8 cellular contexts compared by ENCODE assay signal in genomic region chr15:78308422-78309021, GRCh38. TPM values are rescaled to one million over a fixed set of nuclear protein-coding genes. Genes with fewer than 3 reads are reported as not detected.
DNase-seq lines count a peak whose midpoint lies in the region; ATAC-seq, FAIRE-seq and TF ChIP-seq lines count a peak whose summit lies in the region.

No MANE protein-coding gene starts in this region.

- TF ChIP-seq RAD21 in H1 (IDR thresholded peaks at IDR 0.05 in 1 of 2, conservative IDR thresholded peaks at IDR 0.05 in 1 of 2; ENCODE audit: low read depth in 2 of 2, low read length in 2 of 2) = peak; percentile 100

- no peak overlapping the region for H3K14ac ChIP-seq in H1 (ENCODE audit: insufficient read length)

- DNase-seq in C1 segment of cervical spinal cord (lab: John Stamatoyannopoulos, UW) (peak in 12 of 14 donors; percentile 5 to 62 (median 25)), HEK293T (ENCODE audit: extremely low spot score) (peak; percentile 90), NCI-H510A treated with DMSO at 0.1 percent for 48 hours (lab: John Stamatoyannopoulos, UW) (peak; percentile 59), H1 (ENCODE audit: low read depth in 1 of 2, low spot score in 2 of 2) (peak; percentile 57 to 94), mesendoderm (peak; percentile 80)
- DNase-seq in activated CD4-positive, alpha-beta T cell treated with anti-CD3 and anti-CD28 coated beads, Interleukin-2, amount 50 U/mL, for 48 hours = peak; percentile 67 to 72
- DNase-seq in stimulated activated naive CD8-positive, alpha-beta T cell treated with anti-CD3 and anti-CD28 coated beads, Interleukin-15, amount 100 ng/mL, for 72 hours = peak; percentile 66 to 68

- H3K27ac Mint-ChIP-seq in stimulated activated naive CD8-positive, alpha-beta T cell treated with anti-CD3 and anti-CD28 coated beads, Interleukin-15, amount 100 ng/mL, for 72 hours = no peak overlapping the region

- H4K5ac ChIP-seq in H1 (ENCODE audit: insufficient read length, low read depth, low read length) (no peak overlapping the region), mesendoderm (ENCODE audit: low read length) (no peak overlapping the region)

- FAIRE-seq in H1 (lab: Jason Lieb, UNC) = peak; percentile 57

- peak overlapping the region; percentile 74; the same call in 1 of the 2 replicates for H2AFZ ChIP-seq in H1 (ENCODE audit: low read length)

- no peaks in the 10 kb centered on the region for H3K9me3 ChIP-seq in H1 (ENCODE audit: insufficient read depth in 2 of 2, low read depth in 1 of 2, low read length in 1 of 2)

- H3K36me3 ChIP-seq in H1 (ENCODE audit: control insufficient read depth in 2 of 4, insufficient read depth in 4 of 4, low read length in 3 of 4) (no peaks in the 10 kb centered on the region), mesendoderm (ENCODE audit: control insufficient read depth, insufficient read depth, low read length) (no peaks in the 10 kb centered on the region)

- H3K4me3 ChIP-seq in H1 (ENCODE audit: extremely low read depth in 1 of 4, insufficient read depth in 2 of 4, low read depth in 3 of 4, low read length in 4 of 4) (no peak overlapping the region), mesendoderm (ENCODE audit: low read length) (no peak overlapping the region)

- H3K4me1 Mint-ChIP-seq in stimulated activated naive CD8-positive, alpha-beta T cell treated with anti-CD3 and anti-CD28 coated beads, Interleukin-15, amount 100 ng/mL, for 72 hours = no peaks in the 10 kb centered on the region

- H2BK15ac ChIP-seq in H1 (ENCODE audit: low read length) (no peak overlapping the region), mesendoderm (replicated peaks; ENCODE audit: low read depth) (no peak overlapping the region)

- TF ChIP-seq POLR2A in H1 (IDR thresholded peaks at IDR 0.05; ENCODE audit: control extremely low read depth in 1 of 2, low read depth in 2 of 2, low read length in 2 of 2) = no peak

- H3K9ac ChIP-seq in H1 (replicated peaks in 1 of 4; ENCODE audit: extremely low read depth in 1 of 4, low read depth in 3 of 4, low read length in 3 of 4) (no peak overlapping the region), mesendoderm (ENCODE audit: low read length) (no peak overlapping the region)

- H3K4me1 ChIP-seq in H1 (replicated peaks in 1 of 4; ENCODE audit: control insufficient read depth in 3 of 4, insufficient read depth in 4 of 4, low read length in 3 of 4) = peaks cover 0 to 9% (median 2%) of the 10 kb centered on the region in 4 experiments; a peak in 5 of 7 replicates
- H3K4me1 ChIP-seq in mesendoderm (ENCODE audit: control insufficient read depth, low read depth, low read length) = no peaks in the 10 kb centered on the region

- no peak overlapping the region for H2BK20ac ChIP-seq in H1 (ENCODE audit: low read length)

- H2BK5ac ChIP-seq in H1 (ENCODE audit: low read depth, low read length) (no peak overlapping the region), mesendoderm (ENCODE audit: low read length) (no peak overlapping the region)

- H3K56ac ChIP-seq in H1 (replicated peaks; ENCODE audit: insufficient read length, low read depth, low read length) = no peak overlapping the region
- no peak overlapping the region for H3K56ac ChIP-seq in mesendoderm (ENCODE audit: low read length)

- H2BK120ac ChIP-seq in H1 (replicated peaks; ENCODE audit: low read depth, low read length) (no peak overlapping the region), mesendoderm (ENCODE audit: low read depth, low read length) (no peak overlapping the region)

- H4K8ac ChIP-seq in H1 (ENCODE audit: extremely low read depth, insufficient read depth, low read length) (no peak overlapping the region), mesendoderm (ENCODE audit: low read depth, low read length) (no peak overlapping the region)

- H3K23me2 ChIP-seq in H1 (ENCODE audit: low read depth, low read length) = no peaks in the 10 kb centered on the region

- no peak overlapping the region for H3K4me3 Mint-ChIP-seq in stimulated activated naive CD8-positive, alpha-beta T cell treated with anti-CD3 and anti-CD28 coated beads, Interleukin-15, amount 100 ng/mL, for 72 hours

- ATAC-seq in stimulated activated naive CD8-positive, alpha-beta T cell treated with anti-CD3 and anti-CD28 coated beads, Interleukin-15, amount 100 ng/mL, for 72 hours = peak; percentile 93
- ATAC-seq in GM18520 (IDR thresholded peaks at IDR 0.05; ENCODE audit: unreplicated experiment) = no peak

- H3K79me2 ChIP-seq in H1 (ENCODE audit: control insufficient read depth in 1 of 2, insufficient read depth in 2 of 2, low read length in 2 of 2) = no peaks in the 10 kb centered on the region
- H3K79me2 ChIP-seq in mesendoderm (ENCODE audit: control insufficient read depth, insufficient read depth, low read length) = no peaks in the 10 kb centered on the region

- POLR2A ChIA-PET in HEK293T (lab: Yijun Ruan, JAX) = interaction anchor here (0.9 to 3.7 kb wide), 4 partner anchors 8 to 232 kb away, joined by 3 to 31 read pairs (median 10); partner anchors contain the start of genes IDH3A, IREB2, PSMA4 and SKIC8
- POLR2A ChIA-PET in H1 (lab: Charles Lee; ENCODE audit: partially characterized antibody) = interaction anchor here (0.9 to 1.8 kb wide), 6 partner anchors 9 to 232 kb away, joined by 3 to 8 read pairs (median 4); partner anchors contain the start of genes CRABP1, IREB2, PSMA4 and SKIC8

- no peaks in the 10 kb centered on the region for H3K9me3 Mint-ChIP-seq in stimulated activated naive CD8-positive, alpha-beta T cell treated with anti-CD3 and anti-CD28 coated beads, Interleukin-15, amount 100 ng/mL, for 72 hours

- H3K18ac ChIP-seq in H1 (ENCODE audit: extremely low read depth, low read length) (no peak overlapping the region), mesendoderm (ENCODE audit: low read length) (no peak overlapping the region)

- peak; percentile 98 to 99 (median 99) for TF ChIP-seq CTCF in H1 (IDR thresholded peaks at IDR 0.05; ENCODE audit: control extremely low read depth in 1 of 3, insufficient read depth in 1 of 3, low read depth in 1 of 3, low read length in 3 of 3)

- H2AK5ac ChIP-seq in H1 (ENCODE audit: low read depth, low read length) = no peak overlapping the region
- no peak overlapping the region for H2AK5ac ChIP-seq in mesendoderm (ENCODE audit: low read length)

- H3K27me3 ChIP-seq in H1 (replicated peaks in 1 of 4; ENCODE audit: control insufficient read depth in 3 of 4, extremely low read depth in 1 of 4, insufficient read depth in 3 of 4, low read length in 3 of 4) (no peaks in the 10 kb centered on the region), mesendoderm (ENCODE audit: insufficient read depth, low read length, poor library complexity) (no peaks in the 10 kb centered on the region)

- no peak overlapping the region for H4K91ac ChIP-seq in H1 (replicated peaks; ENCODE audit: insufficient read length, low read length)

- no peak overlapping the region for H3K23ac ChIP-seq in H1 (ENCODE audit: insufficient read length)
- no peak overlapping the region for H3K23ac ChIP-seq in mesendoderm (ENCODE audit: low read length)

- peaks cover 19% of the 10 kb centered on the region for H3K27me3 Mint-ChIP-seq in stimulated activated naive CD8-positive, alpha-beta T cell treated with anti-CD3 and anti-CD28 coated beads, Interleukin-15, amount 100 ng/mL, for 72 hours

- CTCF ChIA-PET in HEK293T (lab: Yijun Ruan, JAX) = interaction anchor here (0.6 to 2.2 kb wide), 15 partner anchors 9 to 1767 kb away, joined by 3 to 17 read pairs (median 4); partner anchors contain the start of genes CHRNA5, IREB2 and SKIC8
- CTCF ChIA-PET in H1 (lab: Charles Lee; ENCODE audit: partially characterized antibody) = interaction anchor here (0.7 to 13.0 kb wide), 53 partner anchors 9 to 432 kb away, joined by 3 to 173 read pairs (median 5); partner anchors contain the start of genes CRABP1, IREB2 and PSMA4

- H3K4me2 ChIP-seq in H1 (ENCODE audit: insufficient read depth in 1 of 2, low read depth in 2 of 2, low read length in 2 of 2) (no peak overlapping the region), mesendoderm (ENCODE audit: low read length) (no peak overlapping the region)

- 28% methylated on average over 8 of the region's 8 CpGs; no CpG with 5 or more reads in 1 of the 2 experiments for WGBS in H1 (ENCODE audit: extremely low coverage in 1 of 2, insufficient coverage in 1 of 2, insufficient read length in 1 of 2, insufficient replicate concordance in 2 of 2, low coverage in 1 of 2, low lambda C conversion rate in 2 of 2, missing lambda C conversion rate in 1 of 2), 2 experiments
- WGBS in mesendoderm (ENCODE audit: extremely low coverage, insufficient coverage, low lambda C conversion rate) = no CpG with 5 or more reads among the region's 8 CpGs

- H3K79me1 ChIP-seq in H1 (ENCODE audit: low read depth, low read length) (no peaks in the 10 kb centered on the region), mesendoderm (ENCODE audit: low read length) (no peaks in the 10 kb centered on the region)

- no peaks in the 10 kb centered on the region for H4K20me1 ChIP-seq in H1 (replicated peaks in 1 of 2; ENCODE audit: control insufficient read depth in 1 of 2, insufficient read depth in 2 of 2, low read length in 2 of 2)

- H3K27ac ChIP-seq in H1 (ENCODE audit: low read depth, low read length) (no peak overlapping the region), mesendoderm (ENCODE audit: low read depth, low read length) (no peak overlapping the region)

- H3K4ac ChIP-seq in H1 (replicated peaks; ENCODE audit: insufficient read length, low read depth, low read length) (no peak overlapping the region), mesendoderm (ENCODE audit: low read depth, low read length) (no peak overlapping the region)

- no peak; a peak in 1 of 3 replicates for TF ChIP-seq EP300 in H1 (IDR thresholded peaks at IDR 0.05; ENCODE audit: borderline replicate concordance in 1 of 2, low read depth in 2 of 2, low read length in 2 of 2)

- H2BK12ac ChIP-seq in H1 (ENCODE audit: low read depth, low read length) = no peak overlapping the region; the same call in 1 of the 2 replicates

RNA-seq across cellular contexts. Expression of gene SKIC8, which starts 9.1 kb away (rescaled TPM):
- 44.2 and 44.7 TPM in 2 replicates for total RNA-seq in H1 (2021; fragmentation: NEBNext Ultra II Directional; extraction: Animal tissue kit (Norgen Biotek cat#: 25700))
- 42.3 and 77.7 TPM in 2 replicates for polyA plus RNA-seq in H1 (2011; rRNA removed)
- 82.0 TPM for polyA plus RNA-seq in H1 (2011; cell fraction: cytosol; rRNA removed)
- polyA plus RNA-seq in H1 (2011; cell fraction: nucleus; rRNA removed) = 37.9 TPM
- polyA plus RNA-seq in H1 (2012, experiment 1 of 2) = 58.8 to 64.1 TPM (median 60.1 TPM) in 4 replicates
- polyA plus RNA-seq in H1 (2012, experiment 2 of 2) = 23.9 TPM
- 39.0 TPM for polyA plus RNA-seq in H1 (2013, experiment 1 of 2)
- 37.6 TPM for polyA plus RNA-seq in H1 (2013, experiment 2 of 2)
- polyA minus RNA-seq in H1 (2011; rRNA and poly(A)+ RNA removed) = 58.5 and 78.2 TPM in 2 replicates
- 44.5 TPM for polyA minus RNA-seq in H1 (2011; cell fraction: cytosol; rRNA and poly(A)+ RNA removed)
- 22.7 TPM for polyA minus RNA-seq in H1 (2011; cell fraction: nucleus; rRNA and poly(A)+ RNA removed)
- 38.2 TPM for polyA plus RNA-seq in mesendoderm (2013, experiment 1 of 2)
- 37.3 TPM for polyA plus RNA-seq in mesendoderm (2013, experiment 2 of 2)

RNA-seq across cellular contexts. Expression of gene CRABP1, which starts 31.6 kb away (rescaled TPM):
- total RNA-seq in H1 (2021; fragmentation: NEBNext Ultra II Directional; extraction: Animal tissue kit (Norgen Biotek cat#: 25700)) = 385 and 388 TPM in 2 replicates
- 600 and 655 TPM in 2 replicates for polyA plus RNA-seq in H1 (2011; rRNA removed)
- 622 TPM for polyA plus RNA-seq in H1 (2011; cell fraction: cytosol; rRNA removed)
- 325 TPM for polyA plus RNA-seq in H1 (2011; cell fraction: nucleus; rRNA removed)
- 523 to 649 TPM (median 571 TPM) in 4 replicates for polyA plus RNA-seq in H1 (2012, experiment 1 of 2)
- 653 TPM for polyA plus RNA-seq in H1 (2012, experiment 2 of 2)
- polyA plus RNA-seq in H1 (2013, experiment 1 of 2) = 321 TPM
- polyA plus RNA-seq in H1 (2013, experiment 2 of 2) = 337 TPM
- 149 and 152 TPM in 2 replicates for polyA minus RNA-seq in H1 (2011; rRNA and poly(A)+ RNA removed)
- polyA minus RNA-seq in H1 (2011; cell fraction: cytosol; rRNA and poly(A)+ RNA removed) = 118 TPM
- polyA minus RNA-seq in H1 (2011; cell fraction: nucleus; rRNA and poly(A)+ RNA removed) = 94.2 TPM
- polyA plus RNA-seq in mesendoderm (2013, experiment 1 of 2) = 274 TPM
- 289 TPM for polyA plus RNA-seq in mesendoderm (2013, experiment 2 of 2)

RNA-seq across cellular contexts. Expression of gene DNAJA4, which starts 44.2 kb away (rescaled TPM):
- total RNA-seq in H1 (2021; fragmentation: NEBNext Ultra II Directional; extraction: Animal tissue kit (Norgen Biotek cat#: 25700)) = 2.5 and 3.6 TPM in 2 replicates
- 5.1 and 6.2 TPM in 2 replicates for polyA plus RNA-seq in H1 (2011; rRNA removed)
- 7.2 TPM for polyA plus RNA-seq in H1 (2011; cell fraction: cytosol; rRNA removed)
- polyA plus RNA-seq in H1 (2011; cell fraction: nucleus; rRNA removed) = 12.6 TPM
- polyA plus RNA-seq in H1 (2012, experiment 1 of 2) = 6.0 to 8.0 TPM (median 6.6 TPM) in 4 replicates
- polyA plus RNA-seq in H1 (2012, experiment 2 of 2) = 0.89 TPM
- polyA plus RNA-seq in H1 (2013, experiment 1 of 2) = 0.83 TPM
- polyA plus RNA-seq in H1 (2013, experiment 2 of 2) = 0.61 TPM
- 6.7 and 6.9 TPM in 2 replicates for polyA minus RNA-seq in H1 (2011; rRNA and poly(A)+ RNA removed)
- polyA minus RNA-seq in H1 (2011; cell fraction: cytosol; rRNA and poly(A)+ RNA removed) = 4.8 TPM
- 10.0 TPM for polyA minus RNA-seq in H1 (2011; cell fraction: nucleus; rRNA and poly(A)+ RNA removed)
- polyA plus RNA-seq in mesendoderm (2013, experiment 1 of 2) = 1.1 TPM
- polyA plus RNA-seq in mesendoderm (2013, experiment 2 of 2) = 1.2 TPM

Comparison
In these comparisons a context has a peak if more than half of its experiments do, and no peak if none do; other contexts are left out.
1. DNase-seq: peak in every context shown above with its lines; median percentile 90 in HEK293T; 80 in mesendoderm; 76 in H1; 70 in activated CD4-positive, alpha-beta T cell treated with anti-CD3 and anti-CD28 coated beads, Interleukin-2, amount 50 U/mL, for 48 hours; 67 in stimulated activated naive CD8-positive, alpha-beta T cell treated with anti-CD3 and anti-CD28 coated beads, Interleukin-15, amount 100 ng/mL, for 72 hours; 59 in NCI-H510A treated with DMSO at 0.1 percent for 48 hours; 25 in C1 segment of cervical spinal cord.